Comparison of ENCODE assay signal across 9 cellular contexts in the genomic region with DNA sequence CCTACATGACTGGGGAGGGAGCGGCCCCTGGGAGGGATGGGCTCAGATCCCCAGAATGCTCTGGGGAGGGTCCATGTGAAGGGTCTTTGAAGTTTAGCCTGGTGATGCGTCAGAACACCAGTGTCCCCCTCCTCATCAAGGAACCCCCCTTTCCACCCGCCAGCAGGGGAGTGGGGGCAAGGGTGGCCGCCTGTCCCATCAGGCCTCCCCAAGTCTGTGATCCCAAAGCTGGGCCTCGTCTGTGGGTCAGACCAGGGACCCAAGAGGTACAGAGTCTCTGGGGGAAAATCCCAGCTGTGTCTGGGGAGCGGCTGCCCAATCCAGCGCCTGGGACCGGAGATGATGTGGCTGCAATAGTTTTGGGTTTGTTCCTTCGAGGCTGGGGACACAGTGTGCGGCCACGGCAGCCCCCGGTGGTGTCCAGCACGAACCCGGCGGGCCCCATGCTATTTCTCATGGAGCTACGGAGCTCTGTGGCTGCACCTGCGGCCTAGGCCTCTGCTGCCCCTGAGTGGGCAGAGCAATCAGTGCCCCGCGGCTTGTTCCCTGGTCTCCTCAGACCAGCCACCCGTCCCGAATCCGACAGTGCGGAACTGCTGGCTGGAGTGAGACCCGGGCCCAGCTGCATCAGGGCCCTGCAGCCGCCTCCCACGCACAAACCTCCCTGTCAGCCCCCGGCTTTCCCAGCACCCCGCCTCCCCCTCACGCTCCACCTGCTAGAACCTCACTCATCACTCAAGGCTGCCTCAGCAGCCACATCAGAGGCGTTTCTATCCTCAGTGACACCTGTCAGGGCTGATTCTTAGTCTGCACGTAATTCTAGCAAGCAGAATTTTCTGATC. TPM values are rescaled to one million over a fixed set of nuclear protein-coding genes. Genes with fewer than 3 reads are reported as not detected.
DNase-seq lines count a peak whose midpoint lies in the region; ATAC-seq and TF ChIP-seq lines count a peak whose summit lies in the region.
"Had no signal": no experiment of that assay in that cellular context is flagged by ENCODE, and none has a peak within 500 bp of the region (broad histone marks: within the 10 kb centered on the region; RNA-seq: fewer than 3 reads in every experiment).

No MANE protein-coding gene starts in this region.

- CTCF ChIA-PET in SK-N-SH (lab: Yijun Ruan, JAX): interaction anchor here (0.7 to 9.3 kb wide), 5 partner anchors 8 to 44 kb away, joined by 3 to 83 read pairs (median 4); no protein-coding TSS in a partner anchor

- no peaks in the 10 kb centered on the region for H3K79me2 ChIP-seq in SK-N-SH (ENCODE audit: insufficient read depth)

- no peaks in the 10 kb centered on the region for H3K9me3 ChIP-seq in SK-N-SH
- no peaks in the 10 kb centered on the region for H3K9me3 ChIP-seq in T-helper 17 cell (ENCODE audit: control insufficient read depth, low read length, poor library complexity, severe bottlenecking)

- TF ChIP-seq CTCF in SK-N-SH (IDR thresholded peaks at IDR 0.05): no peak

- no peak overlapping the region for H3K9ac ChIP-seq in SK-N-SH

- no peak for TF ChIP-seq EP300 in SK-N-SH (IDR thresholded peaks at IDR 0.05; ENCODE audit: borderline replicate concordance in 1 of 2, low read depth in 1 of 2, low read length in 1 of 2)

- no peak overlapping the region for H3K4me3 ChIP-seq in SK-N-SH (ENCODE audit: low read depth in 2 of 2, low read length in 1 of 2)

- DNase-seq in SK-N-SH: no peak
- DNase-seq in T-helper 17 cell: peak in 2 of 3 donors; percentile 5 to 38
- peak; percentile 65 for DNase-seq in effector CD4-positive, alpha-beta T cell
- peak in 2 of 3 experiments; percentile 65 to 68 for DNase-seq in stimulated activated CD4-positive, alpha-beta T cell treated with anti-CD3 and anti-CD28 coated beads, TNF-alpha, amount 100 ng/mL, for 4 hours (ENCODE audit: low read depth in 3 of 3)
- DNase-seq in A172 (ENCODE audit: low spot score): no peak
- DNase-seq in SKM-1 treated with dmso at 0.1 percent for 144 hours (lab: John Stamatoyannopoulos, UW; ENCODE audit: unreplicated experiment): no peak
- DNase-seq: NCI-H1436 had no signal

- no peaks in the 10 kb centered on the region for H4K20me1 ChIP-seq in SK-N-SH (ENCODE audit: insufficient read depth)

- no peaks in the 10 kb centered on the region for H3K36me3 Mint-ChIP-seq in T-helper 17 cell (ENCODE audit: low read depth)

- H3K4me2 ChIP-seq in SK-N-SH: no peak overlapping the region

- H3K27me3 Mint-ChIP-seq in T-helper 17 cell: no peaks in the 10 kb centered on the region

- peaks cover 11% of the 10 kb centered on the region for H3K4me1 Mint-ChIP-seq in T-helper 17 cell

- no peaks in the 10 kb centered on the region for H3K36me3 ChIP-seq in SK-N-SH (replicated peaks in 1 of 2; ENCODE audit: control insufficient read depth in 1 of 2, insufficient read depth in 2 of 2, low read length in 1 of 2)

- peak; percentile 44 for TF ChIP-seq RAD21 in SK-N-SH (IDR thresholded peaks at IDR 0.05; ENCODE audit: low read length)

- H3K27me3 ChIP-seq in SK-N-SH (ENCODE audit: insufficient read depth): no peaks in the 10 kb centered on the region

- H3K9me2 ChIP-seq in SK-N-SH: no peaks in the 10 kb centered on the region

- peaks cover 1% of the 10 kb centered on the region for H3F3A ChIP-seq in SK-N-SH (replicated peaks; ENCODE audit: insufficient read depth)

- no peak overlapping the region for H3K27ac ChIP-seq in SK-N-SH (ENCODE audit: low read depth in 2 of 2, low read length in 1 of 2)

- H3K4me3 Mint-ChIP-seq in T-helper 17 cell: peak overlapping the region; percentile 68

- no peak for ATAC-seq in SK-N-SH treated with all-trans-retinoic acid at 6 μM for 48 hours
- peak; percentile 97 for ATAC-seq in T-helper 17 cell
- ATAC-seq in HG02571 (IDR thresholded peaks at IDR 0.05; ENCODE audit: unreplicated experiment): no peak

- H2AFZ ChIP-seq in SK-N-SH (ENCODE audit: low read depth): no peak overlapping the region

- WGBS in SK-N-SH (ENCODE audit: low lambda C conversion rate): 79% methylated on average over 8 of the region's 31 CpGs

- peaks cover 13 to 15% of the 10 kb centered on the region in 2 experiments; a peak in 3 of 4 replicates for H3K4me1 ChIP-seq in SK-N-SH (ENCODE audit: control insufficient read depth in 1 of 2, insufficient read depth in 2 of 2, low read depth in 1 of 2, low read length in 1 of 2)

- peak overlapping the region; percentile 45 for H3K27ac Mint-ChIP-seq in T-helper 17 cell

- POLR2A ChIA-PET in SK-N-SH (lab: Yijun Ruan, JAX): interaction anchor here (1.0 kb wide), 1 partner anchor 15 kb away, joined by 3 read pairs; no protein-coding TSS in a partner anchor

TF ChIP-seq in SK-N-SH, 30 proteins besides CTCF, POLR2A, EP300 and RAD21:
- TF ChIP-seq FOXM1 (IDR thresholded peaks at IDR 0.05; ENCODE audit: low read depth) (no peak), MEF2A (IDR thresholded peaks at IDR 0.05; ENCODE audit: borderline replicate concordance, low read depth) (no peak), JUND (IDR thresholded peaks at IDR 0.05) (no peak), SMC3 (IDR thresholded peaks at IDR 0.05; ENCODE audit: low read depth, low read length) (no peak), GATA2 (CRISPR knock-in tag; IDR thresholded peaks at IDR 0.05) (no peak), POLR2AphosphoS5 (IDR thresholded peaks at IDR 0.05; ENCODE audit: low read depth, low read length) (no peak), EZH2phosphoT487 (IDR thresholded peaks at IDR 0.05; ENCODE audit: borderline replicate concordance, low read depth) (no peak)
- TF ChIP-seq, protein P1, sequence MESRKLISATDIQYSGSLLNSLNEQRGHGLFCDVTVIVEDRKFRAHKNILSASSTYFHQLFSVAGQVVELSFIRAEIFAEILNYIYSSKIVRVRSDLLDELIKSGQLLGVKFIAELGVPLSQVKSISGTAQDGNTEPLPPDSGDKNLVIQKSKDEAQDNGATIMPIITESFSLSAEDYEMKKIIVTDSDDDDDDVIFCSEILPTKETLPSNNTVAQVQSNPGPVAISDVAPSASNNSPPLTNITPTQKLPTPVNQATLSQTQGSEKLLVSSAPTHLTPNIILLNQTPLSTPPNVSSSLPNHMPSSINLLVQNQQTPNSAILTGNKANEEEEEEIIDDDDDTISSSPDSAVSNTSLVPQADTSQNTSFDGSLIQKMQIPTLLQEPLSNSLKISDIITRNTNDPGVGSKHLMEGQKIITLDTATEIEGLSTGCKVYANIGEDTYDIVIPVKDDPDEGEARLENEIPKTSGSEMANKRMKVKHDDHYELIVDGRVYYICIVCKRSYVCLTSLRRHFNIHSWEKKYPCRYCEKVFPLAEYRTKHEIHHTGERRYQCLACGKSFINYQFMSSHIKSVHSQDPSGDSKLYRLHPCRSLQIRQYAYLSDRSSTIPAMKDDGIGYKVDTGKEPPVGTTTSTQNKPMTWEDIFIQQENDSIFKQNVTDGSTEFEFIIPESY (IDR thresholded peaks at IDR 0.05; ENCODE audit: borderline replicate concordance, low read depth): no peak
TF ChIP-seq in SK-N-SH: peak in this region for 0.

TF ChIP-seq in SK-N-SH treated with all-trans-retinoic acid at 6 μM for 48 hours, 23 proteins besides CTCF, POLR2A, EP300 and RAD21:
- TF ChIP-seq CSDC2 (CRISPR knock-in tag; IDR thresholded peaks at IDR 0.05): no peak
- TF ChIP-seq ZFP3 (CRISPR knock-in tag; IDR thresholded peaks at IDR 0.05): no peak
- TF ChIP-seq, protein P2, sequence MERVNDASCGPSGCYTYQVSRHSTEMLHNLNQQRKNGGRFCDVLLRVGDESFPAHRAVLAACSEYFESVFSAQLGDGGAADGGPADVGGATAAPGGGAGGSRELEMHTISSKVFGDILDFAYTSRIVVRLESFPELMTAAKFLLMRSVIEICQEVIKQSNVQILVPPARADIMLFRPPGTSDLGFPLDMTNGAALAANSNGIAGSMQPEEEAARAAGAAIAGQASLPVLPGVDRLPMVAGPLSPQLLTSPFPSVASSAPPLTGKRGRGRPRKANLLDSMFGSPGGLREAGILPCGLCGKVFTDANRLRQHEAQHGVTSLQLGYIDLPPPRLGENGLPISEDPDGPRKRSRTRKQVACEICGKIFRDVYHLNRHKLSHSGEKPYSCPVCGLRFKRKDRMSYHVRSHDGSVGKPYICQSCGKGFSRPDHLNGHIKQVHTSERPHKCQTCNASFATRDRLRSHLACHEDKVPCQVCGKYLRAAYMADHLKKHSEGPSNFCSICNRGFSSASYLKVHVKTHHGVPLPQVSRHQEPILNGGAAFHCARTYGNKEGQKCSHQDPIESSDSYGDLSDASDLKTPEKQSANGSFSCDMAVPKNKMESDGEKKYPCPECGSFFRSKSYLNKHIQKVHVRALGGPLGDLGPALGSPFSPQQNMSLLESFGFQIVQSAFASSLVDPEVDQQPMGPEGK (CRISPR knock-in tag; IDR thresholded peaks at IDR 0.05; ENCODE audit: borderline replicate concordance): no peak
- no peak for TF ChIP-seq ESRRG (CRISPR knock-in tag; IDR thresholded peaks at IDR 0.05)
- TF ChIP-seq TOX (CRISPR knock-in tag; IDR thresholded peaks at IDR 0.05; ENCODE audit: borderline replicate concordance): no peak
- TF ChIP-seq, protein P3, sequence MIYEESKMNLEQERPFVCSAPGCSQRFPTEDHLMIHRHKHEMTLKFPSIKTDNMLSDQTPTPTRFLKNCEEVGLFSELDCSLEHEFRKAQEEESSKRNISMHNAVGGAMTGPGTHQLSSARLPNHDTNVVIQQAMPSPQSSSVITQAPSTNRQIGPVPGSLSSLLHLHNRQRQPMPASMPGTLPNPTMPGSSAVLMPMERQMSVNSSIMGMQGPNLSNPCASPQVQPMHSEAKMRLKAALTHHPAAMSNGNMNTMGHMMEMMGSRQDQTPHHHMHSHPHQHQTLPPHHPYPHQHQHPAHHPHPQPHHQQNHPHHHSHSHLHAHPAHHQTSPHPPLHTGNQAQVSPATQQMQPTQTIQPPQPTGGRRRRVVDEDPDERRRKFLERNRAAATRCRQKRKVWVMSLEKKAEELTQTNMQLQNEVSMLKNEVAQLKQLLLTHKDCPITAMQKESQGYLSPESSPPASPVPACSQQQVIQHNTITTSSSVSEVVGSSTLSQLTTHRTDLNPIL (CRISPR knock-in tag; IDR thresholded peaks at IDR 0.05; ENCODE audit: low read depth): no peak

RNA-seq across cellular contexts. Expression of a gene that starts 29.2 kb away (rescaled TPM):
- 2.9 and 5.9 TPM in 2 replicates for polyA plus RNA-seq in SK-N-SH (2012; rRNA removed)
- 1.6 and 3.0 TPM in 2 replicates for polyA plus RNA-seq in SK-N-SH (2012; cell fraction: cytosol; rRNA removed)
- polyA plus RNA-seq in SK-N-SH (2012; cell fraction: nucleus; rRNA removed): 9.9 and 14.3 TPM in 2 replicates
- total RNA-seq in T-helper 17 cell: 1 to 10 TPM; 2.2 to 6.8 TPM
- 30.5 and 31.0 TPM in 2 replicates for total RNA-seq in A172 (2014; rRNA removed; shearing (Covaris generic))

Comparison
In these comparisons a context has a peak if more than half of its experiments do, and no peak if none do; other contexts are left out.
1. DNase-seq: peak in T-helper 17 cell (2 of 3), effector CD4-positive, alpha-beta T cell (single experiment) and stimulated activated CD4-positive, alpha-beta T cell treated with anti-CD3 and anti-CD28 coated beads, TNF-alpha, amount 100 ng/mL, for 4 hours (2 of 3); none in SK-N-SH (single experiment), A172 (single experiment) and SKM-1 treated with dmso at 0.1 percent for 144 hours (single experiment).